In the genomic region with DNA sequence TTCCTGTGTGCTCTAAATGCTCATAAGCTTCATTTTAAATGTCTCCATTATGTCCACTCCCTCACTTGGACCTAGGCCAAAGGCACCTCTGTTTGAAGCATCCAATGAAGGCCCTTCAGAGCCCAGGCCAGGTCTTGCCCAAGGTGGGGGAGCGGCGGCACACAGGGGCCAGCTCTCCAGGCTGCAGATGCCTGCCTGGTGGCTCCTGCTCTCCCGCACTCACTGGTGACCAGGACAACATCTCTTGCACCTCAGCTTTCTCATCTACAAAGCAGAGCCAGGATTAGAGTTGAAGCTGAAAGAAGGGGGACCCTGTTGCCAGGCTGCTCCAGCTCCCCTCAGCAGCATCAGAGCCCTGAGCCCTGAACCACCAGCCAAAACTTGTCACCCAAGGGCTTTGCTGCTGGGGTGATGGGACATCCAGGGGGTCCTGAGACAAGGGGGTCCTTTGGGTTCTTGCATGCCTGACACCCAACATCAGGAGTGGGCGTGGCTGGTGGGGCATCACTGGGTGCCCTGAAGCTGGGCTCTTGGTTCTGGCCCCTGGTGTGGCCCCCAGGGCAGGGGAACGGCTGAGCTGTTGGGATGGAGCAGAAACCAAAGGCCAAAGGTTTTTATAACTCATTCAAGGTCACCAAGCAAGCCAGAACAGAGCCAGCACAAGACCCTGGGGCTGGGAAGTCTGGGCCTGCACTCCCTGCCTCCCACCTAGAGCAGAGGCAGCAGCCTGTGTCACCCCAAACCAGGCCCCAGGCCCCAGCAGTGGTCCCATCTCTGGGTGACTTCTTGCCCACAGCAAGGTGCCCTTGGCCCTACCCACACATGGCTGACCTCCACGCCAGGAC, we compare ENCODE assay signal across 13 cellular contexts. TPM values are rescaled to one million over a fixed set of nuclear protein-coding genes. Genes with fewer than 3 reads are reported as not detected.
DNase-seq lines count a peak whose midpoint lies in the region; ATAC-seq and TF ChIP-seq lines count a peak whose summit lies in the region.
"Had no signal": no experiment of that assay in that cellular context is flagged by ENCODE, and none has a peak within 500 bp of the region (broad histone marks: within the 10 kb centered on the region; RNA-seq: fewer than 3 reads in every experiment).

No MANE protein-coding gene starts in this region.

- H3K4me1 ChIP-seq in stomach = peaks cover 5 to 19% (median 16%) of the 10 kb centered on the region in 4 donors

- no peaks in the 10 kb centered on the region for H3K9me3 ChIP-seq in stomach
- H3K9me3 ChIP-seq: A549, HAP-1 had no signal

- H3K4me1 Mint-ChIP-seq in activated CD4-positive, alpha-beta T cell treated with anti-CD3 and anti-CD28 coated beads, Interleukin-2, amount 10 ng/mL, durations not matched to agents 24 days and 14 days = peaks cover 8% of the 10 kb centered on the region

- ATAC-seq in GM21723 (IDR thresholded peaks at IDR 0.05; ENCODE audit: unreplicated experiment) (no peak), GM21447 (IDR thresholded peaks at IDR 0.05; ENCODE audit: unreplicated experiment) (no peak)

- peaks cover 0 to 19% (median 0%) of the 10 kb centered on the region in 4 donors for H3K36me3 ChIP-seq in stomach
- H3K36me3 ChIP-seq: HAP-1 had no signal

- no peak for DNase-seq in activated CD4-positive, alpha-beta T cell treated with anti-CD3 and anti-CD28 coated beads, Interleukin-2, amount 10 ng/mL, durations not matched to agents 24 days and 14 days
- no peak for DNase-seq in activated CD4-positive, alpha-beta T cell treated with anti-CD3 and anti-CD28 coated beads, Interleukin-2, amount 50 U/mL, for 48 hours
- DNase-seq in stomach (no peak), NCI-H1694 (lab: John Stamatoyannopoulos, UW) (no peak)
- DNase-seq: EL, MM.1S, NCI-H526 had no signal

- H3K27me3 Mint-ChIP-seq in activated CD4-positive, alpha-beta T cell treated with anti-CD3 and anti-CD28 coated beads, Interleukin-2, amount 10 ng/mL, durations not matched to agents 24 days and 14 days = peaks cover 25% of the 10 kb centered on the region

- TF ChIP-seq CTCF in stomach (IDR thresholded peaks at IDR 0.05) = no peak

- no peak for TF ChIP-seq POLR2A in stomach (IDR thresholded peaks at IDR 0.05)

- H3K4me3 Mint-ChIP-seq in activated CD4-positive, alpha-beta T cell treated with anti-CD3 and anti-CD28 coated beads, Interleukin-2, amount 10 ng/mL, durations not matched to agents 24 days and 14 days = peak overlapping the region; percentile 28

- H3K27me3 ChIP-seq in layer of hippocampus (ENCODE audit: control insufficient read depth, insufficient read depth, low read length) (no peaks in the 10 kb centered on the region), stomach (peaks cover 0 to 25% (median 12%) of the 10 kb centered on the region in 3 donors)

- intact Hi-C loops in activated CD4-positive, alpha-beta T cell treated with anti-CD3 and anti-CD28 coated beads, Interleukin-2, amount 10 ng/mL, durations not matched to agents 24 days and 14 days (cut with micrococcal nuclease) = no loop called here
- intact Hi-C loops in stomach (cut with DNase I; ENCODE audit: low total_unique reads) = no loop called here

- H3K9me3 Mint-ChIP-seq in activated CD4-positive, alpha-beta T cell treated with anti-CD3 and anti-CD28 coated beads, Interleukin-2, amount 10 ng/mL, durations not matched to agents 24 days and 14 days = no peaks in the 10 kb centered on the region

- WGBS in stomach, 5 donors = 84 to 90% (median 87%) methylated on average over 6 of the region's 6 CpGs

- H3K4me3 ChIP-seq in stomach = peak overlapping the region; percentile 57 to 66 (median 64)
- H3K4me3 ChIP-seq: A549, HAP-1 had no signal

- TF ChIP-seq EP300 in stomach (IDR thresholded peaks at IDR 0.05) = no peak

- H3K27ac ChIP-seq in angular gyrus (ENCODE audit: low read depth, low read length) (peak overlapping the region; percentile 98), layer of hippocampus (ENCODE audit: low read depth, low read length) (peak overlapping the region; percentile 91), stomach (peak overlapping the region in 3 of 5 donors; percentile 64 to 85 (median 73))
- H3K27ac ChIP-seq: A549 had no signal

- no peaks in the 10 kb centered on the region for H3K36me3 Mint-ChIP-seq in activated CD4-positive, alpha-beta T cell treated with anti-CD3 and anti-CD28 coated beads, Interleukin-2, amount 10 ng/mL, durations not matched to agents 24 days and 14 days (ENCODE audit: low read depth)

- H3K27ac Mint-ChIP-seq in activated CD4-positive, alpha-beta T cell treated with anti-CD3 and anti-CD28 coated beads, Interleukin-2, amount 10 ng/mL, durations not matched to agents 24 days and 14 days = no peak overlapping the region

RNA-seq across cellular contexts. Expression of gene NACAD, which starts 1.2 kb away (rescaled TPM):
- total RNA-seq in activated CD4-positive, alpha-beta T cell treated with anti-CD3 and anti-CD28 coated beads, Interleukin-2, amount 10 ng/mL, durations not matched to agents 24 days and 14 days = 0.09 and 0.31 TPM in 2 replicates
- 10 to 100 TPM in 1 of 5 donors, 1 to 10 TPM in 2, under 1 TPM in 2; 0.29 to 24.1 (median 3.0) TPM for total RNA-seq in stomach
- polyA plus RNA-seq in stomach = 1 to 10 TPM in 1 of 3 donors, under 1 TPM in 2; 0.76 to 1.2 (median 0.98) TPM

RNA-seq across cellular contexts. Expression of gene TBRG4, which starts 24.0 kb away (rescaled TPM):
- total RNA-seq in activated CD4-positive, alpha-beta T cell treated with anti-CD3 and anti-CD28 coated beads, Interleukin-2, amount 10 ng/mL, durations not matched to agents 24 days and 14 days = 192 and 198 TPM in 2 replicates
- total RNA-seq in stomach = 100 to 1,000 TPM in 2 of 5 donors, 10 to 100 TPM in 3; 40.8 to 219 (median 79.5) TPM
- polyA plus RNA-seq in stomach = 10 to 100 TPM; 31.2 to 45.2 (median 32.2) TPM
